20 cellular contexts compared by ENCODE assay signal in the genomic region with DNA sequence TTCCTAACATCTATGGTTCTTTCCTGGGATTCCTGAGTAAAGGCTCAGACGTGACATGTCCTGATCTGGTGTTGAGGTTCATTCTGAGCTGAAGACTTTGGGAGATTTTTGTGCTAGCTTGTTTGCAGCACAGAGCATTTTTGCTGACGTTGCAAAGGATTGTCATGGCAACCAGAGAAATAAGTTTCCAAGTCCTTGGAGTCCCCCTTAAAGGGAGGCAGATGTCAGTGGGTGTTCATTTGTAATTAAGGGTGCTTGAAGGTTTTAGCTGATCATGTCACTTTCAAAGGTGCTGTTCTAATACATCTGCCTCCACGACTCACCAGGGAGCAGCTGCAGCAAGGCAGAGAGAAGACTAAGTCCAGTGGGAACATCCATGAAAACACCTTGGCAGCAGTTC. TPM values are rescaled to one million over a fixed set of nuclear protein-coding genes. Genes with fewer than 3 reads are reported as not detected.
DNase-seq lines count a peak whose midpoint lies in the region; ATAC-seq, FAIRE-seq and TF ChIP-seq lines count a peak whose summit lies in the region.
"Had no signal": no experiment of that assay in that cellular context is flagged by ENCODE, and none has a peak within 500 bp of the region (broad histone marks: within the 10 kb centered on the region; RNA-seq: fewer than 3 reads in every experiment).

No MANE protein-coding gene starts in this region.

- TF ChIP-seq POLR2A in K562 (conservative IDR thresholded peaks at IDR 0.05), result no peak

- no peak overlapping the region for H3K27ac Mint-ChIP-seq in H9
- H3K27ac Mint-ChIP-seq: CD14-positive monocyte; CD8-positive, alpha-beta T cell had no signal

- CTCF ChIA-PET in K562 (lab: Yijun Ruan, JAX; ENCODE audit: low intra/inter-chr PET ratio), result no interaction called here

- POLR2A ChIA-PET in K562 (lab: Yijun Ruan, JAX), result no interaction called here

- ATAC-seq in K562, result no peak
- ATAC-seq: CD8-positive, alpha-beta T cell; HCT116 had no signal

- H4K8ac ChIP-seq in H9 (replicated peaks; ENCODE audit: insufficient read length, low read depth, low read length), result no peak overlapping the region

- no peak overlapping the region for H3K23ac ChIP-seq in H9 (ENCODE audit: insufficient read length, low read depth, low read length)

- H3K27me3 ChIP-seq in HUES48 (ENCODE audit: control insufficient read depth, insufficient read depth, low read length) (0 out of 2 replicates have a peak, but pooled peaks cover 4% of the 10 kb centered on the region), K562 (ENCODE audit: control insufficient read depth in 2 of 2, insufficient read depth in 2 of 2, low read length in 2 of 2) (no peaks in the 10 kb centered on the region), H9 (ENCODE audit: insufficient read depth, low read length) (no peaks in the 10 kb centered on the region)

- H3K79me2 ChIP-seq in K562 (ENCODE audit: control insufficient read depth, insufficient read depth, low read length) (no peaks in the 10 kb centered on the region), H9 (ENCODE audit: insufficient read depth, low read length) (no peaks in the 10 kb centered on the region)

- no peak overlapping the region for H3K14ac ChIP-seq in H9 (ENCODE audit: insufficient read depth, low read length)

- no peak overlapping the region for H3K4ac ChIP-seq in H9 (ENCODE audit: low read depth, low read length)

- H3K9ac ChIP-seq in HUES48 (ENCODE audit: low read depth, low read length) (no peak overlapping the region), K562 (ENCODE audit: insufficient read depth in 1 of 2, low read depth in 2 of 2, low read length in 2 of 2) (no peak overlapping the region), H9 (ENCODE audit: extremely low read depth, insufficient read length, low read length) (no peak overlapping the region)

- no peak overlapping the region for H2BK12ac ChIP-seq in H9 (ENCODE audit: insufficient read length, low read depth, low read length)

- H4K20me1 ChIP-seq in K562 (replicated peaks; ENCODE audit: control insufficient read depth, insufficient read depth, low read length) (no peaks in the 10 kb centered on the region), H9 (ENCODE audit: control insufficient read depth, insufficient read depth, insufficient read length) (no peaks in the 10 kb centered on the region)

- BruUV-seq in K562 (replicated peaks; lab: Mats Ljungman, UMichigan), result no TSS peak

- no peak overlapping the region for H2BK20ac ChIP-seq in H9 (ENCODE audit: low read depth, low read length, poor library complexity, severe bottlenecking)

- peaks cover 12 to 15% of the 10 kb centered on the region in 2 experiments for H3K9me3 Mint-ChIP-seq in H9
- H3K9me3 Mint-ChIP-seq: CD8-positive, alpha-beta T cell had no signal

- TF ChIP-seq CTCF in K562 (IDR thresholded peaks at IDR 0.05 in 2 of 3, conservative IDR thresholded peaks at IDR 0.05 in 1 of 3; ENCODE audit: insufficient read depth in 2 of 3, low read depth in 1 of 3, low read length in 3 of 3) (no peak), H9 (conservative IDR thresholded peaks at IDR 0.05) (no peak)

- no peak overlapping the region for H3K18ac ChIP-seq in H9 (ENCODE audit: insufficient read length, low read depth, low read length)

- H3K36me3 ChIP-seq in HUES48 (ENCODE audit: control insufficient read depth, insufficient read depth, low read length) (no peaks in the 10 kb centered on the region), K562 (ENCODE audit: control insufficient read depth, insufficient read depth, low read length) (no peaks in the 10 kb centered on the region)

- H3K4me3 Mint-ChIP-seq in H9, result no peak overlapping the region
- H3K4me3 Mint-ChIP-seq: CD14-positive monocyte; CD8-positive, alpha-beta T cell had no signal

- H3K56ac ChIP-seq in H9 (ENCODE audit: insufficient read length, low read depth, low read length), result no peak overlapping the region

- H2AFZ ChIP-seq in K562 (ENCODE audit: low read depth, low read length) (no peak overlapping the region), H9 (ENCODE audit: low read length) (no peak overlapping the region)

- intact Hi-C loops in K562 (cut with micrococcal nuclease), result no loop called here

- H3K27ac ChIP-seq in HUES48 (ENCODE audit: low read depth, low read length), result peak overlapping the region; percentile 1
- H3K27ac ChIP-seq in K562 (ENCODE audit: extremely low read depth, low read depth, low read length), result no peak overlapping the region
- no peak overlapping the region for H3K27ac ChIP-seq in H9 (ENCODE audit: insufficient read length, low read depth, low read length)

- H3K4me3 ChIP-seq in HUES48 (ENCODE audit: low read depth, low read length), result no peak overlapping the region
- H3K4me3 ChIP-seq in K562, result no peak overlapping the region

- no peak overlapping the region for H2BK120ac ChIP-seq in H9 (ENCODE audit: low read depth, low read length, poor library complexity, severe bottlenecking)

- no peak for TF ChIP-seq EP300 in K562 (IDR thresholded peaks at IDR 0.05; ENCODE audit: low read length)

- H3K4me1 ChIP-seq in HUES48 (ENCODE audit: control insufficient read depth, insufficient read depth, low read length) (peaks cover 37% of the 10 kb centered on the region), K562 (replicated peaks in 1 of 2; ENCODE audit: control insufficient read depth in 2 of 2, insufficient read depth in 2 of 2, low read length in 2 of 2) (no peaks in the 10 kb centered on the region), H9 (ENCODE audit: insufficient read depth, low read length) (peaks cover 16% of the 10 kb centered on the region; the same call in 1 of the 2 replicates)

- H4K5ac ChIP-seq in H9 (ENCODE audit: insufficient read length, low read depth, low read length), result no peak overlapping the region

- H4K91ac ChIP-seq in H9 (ENCODE audit: insufficient read length, low read depth, low read length), result no peak overlapping the region

- no peaks in the 10 kb centered on the region for H3K9me1 ChIP-seq in K562 (ENCODE audit: control insufficient read depth, insufficient read depth, low read length)

- 4% methylated on average over 3 of the region's 3 CpGs for WGBS in K562 (ENCODE audit: insufficient coverage, low coverage, missing lambda C conversion rate)
- WGBS in H9 (ENCODE audit: extremely low coverage, insufficient read length, low lambda C conversion rate), result no CpG with 5 or more reads among the region's 3 CpGs

- H2BK5ac ChIP-seq in H9 (ENCODE audit: insufficient read length, low read length), result no peak overlapping the region

- peaks cover 5 to 18% (median 10%) of the 10 kb centered on the region in 3 experiments; a peak in 6 of 7 replicates for H3K36me3 Mint-ChIP-seq in H9 (ENCODE audit: insufficient read depth in 1 of 3, low read depth in 3 of 3)
- H3K36me3 Mint-ChIP-seq: CD14-positive monocyte; CD8-positive, alpha-beta T cell had no signal

- no peak for TF ChIP-seq RAD21 in K562 (CRISPR knock-in tag; conservative IDR thresholded peaks at IDR 0.05 in 1 of 2, IDR thresholded peaks at IDR 0.05 in 1 of 2)

- no peak overlapping the region for H2BK15ac ChIP-seq in H9 (ENCODE audit: low read depth, low read length)

- H3K4me2 ChIP-seq in K562 (ENCODE audit: insufficient read depth, low read length) (no peak overlapping the region), H9 (ENCODE audit: insufficient read depth, insufficient read length, low read length) (no peak overlapping the region)

- in situ Hi-C loops in K562 (cut with MboI), result no loop called here

- H3K23me2 ChIP-seq in H9 (ENCODE audit: insufficient read length, low read depth, low read length, poor library complexity, severe bottlenecking), result peaks cover 3% of the 10 kb centered on the region

- peaks cover 6% of the 10 kb centered on the region for H3K27me3 Mint-ChIP-seq in H9 (ENCODE audit: low read depth)

- H3T11ph ChIP-seq in H9 (ENCODE audit: low read length), result no peak overlapping the region

- no peak for FAIRE-seq in K562 (lab: Jason Lieb, UNC)
- FAIRE-seq: A204.1, D721Med, G401.6, GM12891 had no signal

- no peaks in the 10 kb centered on the region for H3K79me1 ChIP-seq in H9 (ENCODE audit: insufficient read depth, low read depth, low read length, poor library complexity, severe bottlenecking)

- no peak overlapping the region for H2AK5ac ChIP-seq in H9 (ENCODE audit: insufficient read length, low read length)

- peaks cover 43 to 49% of the 10 kb centered on the region in 2 experiments for H3K4me1 Mint-ChIP-seq in H9
- H3K4me1 Mint-ChIP-seq: CD14-positive monocyte had no signal

- DNase-seq in NCI-H2227 (lab: John Stamatoyannopoulos, UW; ENCODE audit: unreplicated experiment), result peak; percentile 9
- no peak for DNase-seq in NCI-H2227 treated with DMSO at 0.1 percent for 48 hours (lab: John Stamatoyannopoulos, UW)
- no peak for DNase-seq in K562 (ENCODE audit: extremely low read depth in 1 of 4, low spot score in 3 of 4)
- DNase-seq in putamen (ENCODE audit: low spot score), result peak; percentile 68
- DNase-seq in H9, result no peak
- DNase-seq in RKO (ENCODE audit: low spot score), result no peak
- DNase-seq: CD8-positive, alpha-beta T cell; COR-L47; DMS153; DMS79 treated with DMSO at 0.1 percent for 48 hours; EL; GOT3 had no signal

- H3K9me3 ChIP-seq in HUES48 (ENCODE audit: control insufficient read depth, insufficient read depth, low read length) (0 out of 2 replicates have a peak, but pooled peaks cover 8% of the 10 kb centered on the region), K562 (replicated peaks; ENCODE audit: control insufficient read depth, insufficient read depth, low read depth, low read length) (no peaks in the 10 kb centered on the region), H9 (ENCODE audit: control insufficient read depth, low read depth, low read length) (no peaks in the 10 kb centered on the region)

TF ChIP-seq in K562, 482 proteins besides CTCF, POLR2A, EP300 and RAD21 (continues in another document):
- TF ChIP-seq RAD51 (IDR thresholded peaks at IDR 0.05; ENCODE audit: borderline replicate concordance, low read depth), result no peak

RNA-seq across cellular contexts. Expression of a gene that starts 5.4 kb away (rescaled TPM):
- not detected in 2 replicates for total RNA-seq in K562 (2011; cell fraction: chromatin; rRNA removed; ENCODE audit: low replicate concordance)
- not detected in 2 replicates for total RNA-seq in K562 (2011; cell fraction: nucleolus; rRNA removed)
- total RNA-seq in K562 (2011; cell fraction: nucleoplasm; rRNA removed), result not detected in 2 replicates
- total RNA-seq in K562 (2014; rRNA removed) (not detected in 2 replicates), K562 (2014; rRNA removed; fragmentation: Illumina TruSeq; extraction: Trizol) (not detected in 2 replicates), K562 (2015; rRNA removed; fragmentation: Illumina TruSeq; extraction: Trizol) (not detected in 2 replicates), K562 (2021) (0.35 TPM in 1 of 2 replicates, not detected in the other), H9 (2021) (74.6 and 75.5 TPM in 2 replicates)
- polyA plus RNA-seq in K562 (2011; rRNA removed) (not detected in 2 replicates), K562 (2014; fragmentation: Illumina TruSeq; extraction: Trizol) (0.09 and 0.17 TPM in 2 replicates), K562 (2014; fragmentation: Nextera tagmentation; extraction: Ambion mirVana) (under 1 TPM in 1 of 2 experiments, not detected in 1; 0.10 TPM), K562 (2014; rRNA removed) (0.04 TPM in 1 of 2 replicates, not detected in the other)
- not detected in 2 replicates for polyA plus RNA-seq in K562 (2011; cell fraction: cytosol; rRNA removed)
- polyA plus RNA-seq in K562 (2011; cell fraction: nucleus; rRNA removed), result 0.40 TPM in 1 of 2 replicates, not detected in the other
- polyA plus RNA-seq in K562 (2012), result 0.08 and 0.30 TPM in 2 replicates
- not detected in 2 replicates for polyA minus RNA-seq in K562 (2011; rRNA and poly(A)+ RNA removed)
- polyA minus RNA-seq in K562 (2011; cell fraction: cytosol; rRNA and poly(A)+ RNA removed), result not detected in 2 replicates
- not detected in 2 replicates for polyA minus RNA-seq in K562 (2011; cell fraction: nucleus; rRNA and poly(A)+ RNA removed)
- total RNA-seq: CD8-positive, alpha-beta T cell; HT-29 had no signal
- polyA plus RNA-seq: CD14-positive monocyte had no signal

Comparison
In these comparisons a context has a peak if more than half of its experiments do, and no peak if none do; other contexts are left out.
1. DNase-seq: peak in NCI-H2227 (single experiment) and putamen (single experiment); none in NCI-H2227 treated with DMSO at 0.1 percent for 48 hours (single experiment), K562 (0 of 4), H9 (single experiment) and RKO (single experiment).
2. RNA of a gene that starts 5.4 kb away (total RNA-seq): 74.6 to 75.5 TPM in H9; 0.35 TPM in K562; every median in the first group is over 10 times any median in the second.